ENCODE assay signal across 8 cellular contexts in the genomic region with DNA sequence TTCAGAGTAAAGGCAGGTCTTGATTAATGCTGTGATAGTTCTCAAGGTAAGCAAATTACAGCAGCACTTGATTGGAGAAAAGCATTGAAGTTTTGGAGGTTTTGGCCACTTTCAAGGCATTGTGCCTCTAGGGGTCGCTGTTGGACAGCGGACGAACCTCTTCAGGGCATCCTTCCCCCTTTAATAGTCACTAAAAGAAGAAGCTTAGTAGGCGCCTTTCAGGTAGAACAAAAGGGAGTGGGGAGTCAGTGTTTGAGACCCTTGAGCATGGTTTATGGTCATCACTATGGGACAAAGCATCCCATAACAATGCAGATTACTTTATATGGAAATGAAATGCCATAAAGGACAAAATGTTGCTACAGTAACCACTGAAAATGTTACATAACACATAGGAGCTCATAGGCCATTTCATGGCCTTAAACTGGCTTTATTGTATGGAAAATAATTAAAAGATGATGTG.
DNase-seq lines count a peak whose midpoint lies in the region; ATAC-seq and TF ChIP-seq lines count a peak whose summit lies in the region.

No MANE protein-coding gene starts in this region.

- no peaks in the 10 kb centered on the region for H3K9me3 Mint-ChIP-seq in activated naive CD8-positive, alpha-beta T cell treated with anti-CD3 and anti-CD28 coated beads, Interleukin-2, amount 10 ng/mL, durations not matched to agents 7 days and 5 days

- H3K27me3 ChIP-seq in heart left ventricle (no peaks in the 10 kb centered on the region), tibial nerve (no peaks in the 10 kb centered on the region)

- H3K36me3 Mint-ChIP-seq in activated naive CD8-positive, alpha-beta T cell treated with anti-CD3 and anti-CD28 coated beads, Interleukin-2, amount 10 ng/mL, durations not matched to agents 7 days and 5 days = no peaks in the 10 kb centered on the region

- H3K4me1 ChIP-seq in heart left ventricle (peaks cover 0 to 6% (median 0%) of the 10 kb centered on the region in 12 donors), tibial nerve (peaks cover 0 to 11% (median 0%) of the 10 kb centered on the region in 4 donors)

- H3K4me3 Mint-ChIP-seq in activated naive CD8-positive, alpha-beta T cell treated with anti-CD3 and anti-CD28 coated beads, Interleukin-2, amount 10 ng/mL, durations not matched to agents 7 days and 5 days = peak overlapping the region; percentile 89

- H3K27me3 Mint-ChIP-seq in activated naive CD8-positive, alpha-beta T cell treated with anti-CD3 and anti-CD28 coated beads, Interleukin-2, amount 10 ng/mL, durations not matched to agents 7 days and 5 days = peaks cover 3% of the 10 kb centered on the region

- POLR2A ChIA-PET in activated naive CD8-positive, alpha-beta T cell treated with anti-CD3 and anti-CD28 coated beads, Interleukin-2, amount 10 ng/mL, durations not matched to agents 7 days and 5 days (lab: Charles Lee) = interaction anchor here (1.7 to 2.1 kb wide), 2 partner anchors 759 to 763 kb away, joined by 5 to 21 read pairs; a partner anchor contains a TSS

- H3K4me3 ChIP-seq in HFF-Myc (replicated peaks; ENCODE audit: low read depth, low read length) (peak overlapping the region; percentile 43), heart left ventricle (peak overlapping the region; percentile 4 to 61 (median 50)), tibial nerve (peak overlapping the region; percentile 28 to 56 (median 36))

- H3K9me3 ChIP-seq in heart left ventricle (no peaks in the 10 kb centered on the region), tibial nerve (no peaks in the 10 kb centered on the region)

- H3K36me3 ChIP-seq in heart left ventricle = no peaks in the 10 kb centered on the region
- H3K36me3 ChIP-seq in tibial nerve = no peaks in the 10 kb centered on the region

- TF ChIP-seq POLR2A in heart left ventricle (IDR thresholded peaks at IDR 0.05) = no peak
- TF ChIP-seq POLR2A in tibial nerve (IDR thresholded peaks at IDR 0.05) = no peak

- intact Hi-C loops in heart left ventricle (cut with DNase I) = loop anchor here (1.0 to 10.0 kb wide), 20 partner anchors 193 to 1270 kb away; a partner anchor contains a TSS

- DNase-seq in ELF-1 (ENCODE audit: low read depth, low spot score) (peak; percentile 95), HFF-Myc (ENCODE audit: extremely low read depth, low read depth) (peak; percentile 63), NAMALWA (ENCODE audit: low spot score) (peak; percentile 88), SKM-1 (lab: John Stamatoyannopoulos, UW; ENCODE audit: unreplicated experiment) (peak; percentile 3), heart left ventricle (peak; percentile 75 to 89 (median 84)), pons (ENCODE audit: low spot score) (peak; percentile 96), tibial nerve (ENCODE audit: low spot score in 2 of 2) (peak; percentile 81 to 96)
- peak; percentile 82 for DNase-seq in activated naive CD8-positive, alpha-beta T cell treated with anti-CD3 and anti-CD28 coated beads, Interleukin-2, amount 10 ng/mL, durations not matched to agents 7 days and 5 days

- no peak for TF ChIP-seq EP300 in tibial nerve (IDR thresholded peaks at IDR 0.05)

- H3K4me1 Mint-ChIP-seq in activated naive CD8-positive, alpha-beta T cell treated with anti-CD3 and anti-CD28 coated beads, Interleukin-2, amount 10 ng/mL, durations not matched to agents 7 days and 5 days = peaks cover 11% of the 10 kb centered on the region

- peak overlapping the region; percentile 53 for H3K27ac Mint-ChIP-seq in activated naive CD8-positive, alpha-beta T cell treated with anti-CD3 and anti-CD28 coated beads, Interleukin-2, amount 10 ng/mL, durations not matched to agents 7 days and 5 days

- WGBS in heart left ventricle, 4 donors = 5 to 8% (median 5%) methylated on average over 4 of the region's 4 CpGs
- 3 to 4% methylated on average over 4 of the region's 4 CpGs for WGBS in tibial nerve, 2 donors

- H3K27ac ChIP-seq in heart left ventricle (peak overlapping the region; percentile 37 to 86 (median 73)), tibial nerve (peak overlapping the region; percentile 66 to 93 (median 84))

- ATAC-seq in activated naive CD8-positive, alpha-beta T cell treated with anti-CD3 and anti-CD28 coated beads, Interleukin-2, amount 10 ng/mL, durations not matched to agents 7 days and 5 days (ENCODE audit: low read depth) = peak; percentile 81
- peak; percentile 80 to 88 (median 84) for ATAC-seq in heart left ventricle

- peak; percentile 90 for TF ChIP-seq CTCF in HFF-Myc (IDR thresholded peaks at IDR 0.05; ENCODE audit: low read depth, low read length, missing control alignments)
- peak; percentile 81 to 97 (median 90) for TF ChIP-seq CTCF in heart left ventricle (IDR thresholded peaks at IDR 0.05)
- TF ChIP-seq CTCF in tibial nerve (IDR thresholded peaks at IDR 0.05) = peak; percentile 85 to 90 (median 85)

Comparison
In these comparisons a context has a peak if more than half of its experiments do, and no peak if none do; other contexts are left out.
1. Peak in every context shown above with its lines: DNase-seq, ATAC-seq, H3K4me3 ChIP-seq and H3K27ac ChIP-seq.
2. DNase-seq: peak in every context shown above with its lines; median percentile 96 in pons; 95 in ELF-1; 88 in tibial nerve; 88 in NAMALWA; 84 in heart left ventricle; 82 in activated naive CD8-positive, alpha-beta T cell treated with anti-CD3 and anti-CD28 coated beads, Interleukin-2, amount 10 ng/mL, durations not matched to agents 7 days and 5 days; 63 in HFF-Myc; 3 in SKM-1.